ENCODE assay signal across 1 cellular context in genomic region chr20:20002101-20002998, GRCh38.
TF ChIP-seq lines count a peak whose summit lies in the region.

No MANE protein-coding gene starts in this region.

TF ChIP-seq in HepG2, 621 proteins besides CTCF, POLR2A, EP300 and RAD21 (continued from another document and continues in another):
- TF ChIP-seq, protein P1, sequence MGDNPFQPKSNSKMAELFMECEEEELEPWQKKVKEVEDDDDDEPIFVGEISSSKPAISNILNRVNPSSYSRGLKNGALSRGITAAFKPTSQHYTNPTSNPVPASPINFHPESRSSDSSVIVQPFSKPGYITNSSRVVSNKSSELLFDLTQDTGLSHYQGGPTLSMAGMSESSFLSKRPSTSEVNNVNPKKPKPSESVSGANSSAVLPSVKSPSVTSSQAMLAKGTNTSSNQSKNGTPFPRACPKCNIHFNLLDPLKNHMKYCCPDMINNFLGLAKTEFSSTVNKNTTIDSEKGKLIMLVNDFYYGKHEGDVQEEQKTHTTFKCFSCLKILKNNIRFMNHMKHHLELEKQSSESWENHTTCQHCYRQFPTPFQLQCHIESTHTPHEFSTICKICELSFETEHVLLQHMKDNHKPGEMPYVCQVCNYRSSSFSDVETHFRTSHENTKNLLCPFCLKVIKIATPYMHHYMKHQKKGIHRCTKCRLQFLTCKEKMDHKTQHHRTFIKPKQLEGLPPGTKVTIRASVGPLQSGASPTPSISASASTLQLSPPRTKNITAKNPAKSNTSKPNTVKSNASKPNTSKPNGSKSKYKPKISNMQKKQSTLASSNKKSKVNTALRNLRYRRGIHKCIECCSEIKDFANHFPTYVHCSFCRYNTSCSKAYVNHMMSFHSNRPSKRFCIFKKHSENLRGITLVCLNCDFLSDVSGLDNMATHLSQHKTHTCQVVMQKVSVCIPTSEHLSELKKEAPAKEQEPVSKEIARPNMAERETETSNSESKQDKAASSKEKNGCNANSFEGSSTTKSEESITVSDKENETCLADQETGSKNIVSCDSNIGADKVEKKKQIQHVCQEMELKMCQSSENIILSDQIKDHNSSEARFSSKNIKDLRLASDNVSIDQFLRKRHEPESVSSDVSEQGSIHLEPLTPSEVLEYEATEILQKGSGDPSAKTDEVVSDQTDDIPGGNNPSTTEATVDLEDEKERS (CRISPR knock-in tag; IDR thresholded peaks at IDR 0.05), result peak; percentile 76; the same call in 1 of the 2 replicates
- peak; percentile 84 for TF ChIP-seq SOX5 (CRISPR knock-in tag; IDR thresholded peaks at IDR 0.05; ENCODE audit: borderline replicate concordance)
- peak; percentile 72 for TF ChIP-seq ZNF331 (CRISPR knock-in tag; IDR thresholded peaks at IDR 0.05)
- TF ChIP-seq HNF4G (IDR thresholded peaks at IDR 0.05; ENCODE audit: borderline replicate concordance, low read depth, low read length), result peak; percentile 42
- TF ChIP-seq HNF4G (CRISPR knock-in tag; IDR thresholded peaks at IDR 0.05; ENCODE audit: borderline replicate concordance, low read depth), result peak; percentile 15; the same call in 1 of the 2 replicates
- peak; percentile 88; the same call in 1 of the 2 replicates for TF ChIP-seq BORCS8-MEF2B (CRISPR knock-in tag; IDR thresholded peaks at IDR 0.05)
- TF ChIP-seq GATAD2A (CRISPR knock-in tag; IDR thresholded peaks at IDR 0.05), result peak; percentile 77
- TF ChIP-seq ZGPAT (CRISPR knock-in tag; IDR thresholded peaks at IDR 0.05), result peak; percentile 75
- TF ChIP-seq ZNF33A (CRISPR knock-in tag; IDR thresholded peaks at IDR 0.05; ENCODE audit: borderline replicate concordance), result no peak
- no peak for TF ChIP-seq ZNF354B (CRISPR knock-in tag; IDR thresholded peaks at IDR 0.05)
- no peak for TF ChIP-seq ZSCAN12 (CRISPR knock-in tag; IDR thresholded peaks at IDR 0.05)
- TF ChIP-seq ZNF407 (CRISPR knock-in tag; IDR thresholded peaks at IDR 0.05; ENCODE audit: not compliant biosample characterization), result no peak
- no peak for TF ChIP-seq LRRFIP1 (CRISPR knock-in tag; conservative IDR thresholded peaks at IDR 0.05)
- TF ChIP-seq FUBP1 (CRISPR knock-in tag; IDR thresholded peaks at IDR 0.05; ENCODE audit: borderline replicate concordance), result no peak
- TF ChIP-seq DPF2 (CRISPR knock-in tag; IDR thresholded peaks at IDR 0.05; ENCODE audit: borderline replicate concordance, low read depth), result peak; percentile 66
- TF ChIP-seq CERS6 (CRISPR knock-in tag; IDR thresholded peaks at IDR 0.05), result no peak
- no peak; the same call in 1 of the 2 replicates for TF ChIP-seq NR2F6 (IDR thresholded peaks at IDR 0.05)
- TF ChIP-seq NR2F6 (CRISPR knock-in tag; IDR thresholded peaks at IDR 0.05), result peak; percentile 78; the same call in 1 of the 2 replicates
- no peak for TF ChIP-seq REPIN1 (CRISPR knock-in tag; IDR thresholded peaks at IDR 0.05; ENCODE audit: borderline replicate concordance, low read depth)
- TF ChIP-seq ZNF773 (CRISPR knock-in tag; IDR thresholded peaks at IDR 0.05; ENCODE audit: borderline replicate concordance), result no peak
- peak; percentile 17; the same call in 1 of the 2 replicates for TF ChIP-seq KLF12 (CRISPR knock-in tag; IDR thresholded peaks at IDR 0.05; ENCODE audit: borderline replicate concordance)
- peak; percentile 58; the same call in 1 of the 2 replicates for TF ChIP-seq ZNF441 (CRISPR knock-in tag; IDR thresholded peaks at IDR 0.05; ENCODE audit: borderline replicate concordance)
- TF ChIP-seq ZNF350 (CRISPR knock-in tag; IDR thresholded peaks at IDR 0.05; ENCODE audit: borderline replicate concordance, low read depth), result no peak
- peak; percentile 72; the same call in 1 of the 2 replicates for TF ChIP-seq NFIC (IDR thresholded peaks at IDR 0.05; ENCODE audit: low read length)
- TF ChIP-seq E2F5 (CRISPR knock-in tag; conservative IDR thresholded peaks at IDR 0.05), result no peak
- peak; percentile 40; the same call in 1 of the 2 replicates for TF ChIP-seq CC2D1A (CRISPR knock-in tag; IDR thresholded peaks at IDR 0.05)
- no peak for TF ChIP-seq RFXAP (CRISPR knock-in tag; IDR thresholded peaks at IDR 0.05; ENCODE audit: borderline replicate concordance)
- TF ChIP-seq FOSL2 (CRISPR knock-in tag; IDR thresholded peaks at IDR 0.05), result peak; percentile 71
- peak; percentile 82; the same call in 1 of the 2 replicates for TF ChIP-seq ZBTB38 (CRISPR knock-in tag; IDR thresholded peaks at IDR 0.05)
- TF ChIP-seq CBX2 (IDR thresholded peaks at IDR 0.05; ENCODE audit: low read depth, low read length), result no peak
- TF ChIP-seq CBX2 (CRISPR knock-in tag; IDR thresholded peaks at IDR 0.05; ENCODE audit: low read depth), result no peak
- no peak for TF ChIP-seq KDM2A (CRISPR knock-in tag; IDR thresholded peaks at IDR 0.05; ENCODE audit: borderline replicate concordance, low read depth)
- peak; percentile 55; the same call in 1 of the 2 replicates for TF ChIP-seq ZNF263 (CRISPR knock-in tag; IDR thresholded peaks at IDR 0.05)
- TF ChIP-seq, protein P2, sequence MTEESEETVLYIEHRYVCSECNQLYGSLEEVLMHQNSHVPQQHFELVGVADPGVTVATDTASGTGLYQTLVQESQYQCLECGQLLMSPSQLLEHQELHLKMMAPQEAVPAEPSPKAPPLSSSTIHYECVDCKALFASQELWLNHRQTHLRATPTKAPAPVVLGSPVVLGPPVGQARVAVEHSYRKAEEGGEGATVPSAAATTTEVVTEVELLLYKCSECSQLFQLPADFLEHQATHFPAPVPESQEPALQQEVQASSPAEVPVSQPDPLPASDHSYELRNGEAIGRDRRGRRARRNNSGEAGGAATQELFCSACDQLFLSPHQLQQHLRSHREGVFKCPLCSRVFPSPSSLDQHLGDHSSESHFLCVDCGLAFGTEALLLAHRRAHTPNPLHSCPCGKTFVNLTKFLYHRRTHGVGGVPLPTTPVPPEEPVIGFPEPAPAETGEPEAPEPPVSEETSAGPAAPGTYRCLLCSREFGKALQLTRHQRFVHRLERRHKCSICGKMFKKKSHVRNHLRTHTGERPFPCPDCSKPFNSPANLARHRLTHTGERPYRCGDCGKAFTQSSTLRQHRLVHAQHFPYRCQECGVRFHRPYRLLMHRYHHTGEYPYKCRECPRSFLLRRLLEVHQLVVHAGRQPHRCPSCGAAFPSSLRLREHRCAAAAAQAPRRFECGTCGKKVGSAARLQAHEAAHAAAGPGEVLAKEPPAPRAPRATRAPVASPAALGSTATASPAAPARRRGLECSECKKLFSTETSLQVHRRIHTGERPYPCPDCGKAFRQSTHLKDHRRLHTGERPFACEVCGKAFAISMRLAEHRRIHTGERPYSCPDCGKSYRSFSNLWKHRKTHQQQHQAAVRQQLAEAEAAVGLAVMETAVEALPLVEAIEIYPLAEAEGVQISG (CRISPR knock-in tag; IDR thresholded peaks at IDR 0.05), result peak; percentile 41
- peak; percentile 71 for TF ChIP-seq SKI (IDR thresholded peaks at IDR 0.05; ENCODE audit: partially characterized antibody)
- no peak for TF ChIP-seq ZNF496 (CRISPR knock-in tag; IDR thresholded peaks at IDR 0.05; ENCODE audit: insufficient replicate concordance)
